In the genomic region with DNA sequence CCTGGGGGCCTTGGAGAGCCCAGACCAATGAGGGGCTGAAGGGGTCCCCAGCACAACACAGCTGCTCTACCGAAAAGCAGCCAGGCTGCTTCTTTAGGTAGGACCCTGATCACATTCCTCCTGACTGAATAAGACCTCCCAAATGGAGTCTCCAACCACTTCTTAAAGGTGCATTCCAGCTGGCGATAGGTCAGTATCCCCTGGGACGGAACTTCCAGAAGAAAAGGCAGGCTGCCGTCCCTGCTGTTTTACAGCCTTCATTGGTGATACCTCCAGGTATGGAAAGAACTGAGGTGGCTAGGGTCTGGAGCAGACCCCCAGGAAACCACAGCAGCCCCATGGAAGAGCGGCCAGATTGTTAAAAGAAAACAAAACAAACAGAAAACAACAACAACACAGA, we compare ENCODE assay signal across 31 cellular contexts.
"Had no signal": no experiment of that assay in that cellular context is flagged by ENCODE, and none has a peak within 500 bp of the region (broad histone marks: within the 10 kb centered on the region; RNA-seq: fewer than 3 reads in every experiment).

No MANE protein-coding gene starts in this region.

- H3K27me3 Mint-ChIP-seq: activated CD8-positive, alpha-beta T cell treated with anti-CD3 and anti-CD28 coated beads for 36 hours; activated naive CD4-positive, alpha-beta T cell treated with anti-CD3 and anti-CD28 coated beads, Interleukin-2, amount 50 U/mL, for 24 hours; activated naive CD8-positive, alpha-beta T cell treated with anti-CD3 and anti-CD28 coated beads for 36 hours; activated naive CD8-positive, alpha-beta T cell treated with anti-CD3 and anti-CD28 coated beads, Interleukin-2, amount 50 U/mL, for 24 hours; central memory CD8-positive, alpha-beta T cell; dendritic cell treated with granulocyte-macrophage colony-stimulating factor and Interleukin-4, amounts not matched to agents 40 ng/mL and 50 ng/mL, for 4 days; T-helper 17 cell had no signal

- ATAC-seq: activated CD4-positive, CD25-positive, alpha-beta regulatory T cell treated with anti-CD3 and anti-CD28 coated beads, Interleukin-2, amount 50 U/mL, for 24 hours; activated CD8-positive, alpha-beta T cell treated with anti-CD3 and anti-CD28 coated beads for 36 hours; activated naive CD8-positive, alpha-beta T cell treated with anti-CD3 and anti-CD28 coated beads, Interleukin-2, amount 50 U/mL, for 24 hours; activated T-cell treated with anti-CD3 and anti-CD28 coated beads, Interleukin-2, amount 50 U/mL, for 4 hours; esophagus mucosa; gastrocnemius medialis; T-helper 17 cell had no signal

- H3K4me3 ChIP-seq: adrenal gland, colonic mucosa, dorsolateral prefrontal cortex, gastrocnemius medialis had no signal

- H3K9me3 ChIP-seq: adrenal gland, colonic mucosa, gastrocnemius medialis had no signal

- H3K4me1 ChIP-seq: adrenal gland, colonic mucosa, gastrocnemius medialis had no signal

- DNase-seq: activated B cell treated with CpG ODN at 0.5 μM for 24 hours; activated CD4-positive, alpha-beta T cell treated with anti-CD3 and anti-CD28 coated beads for 48 hours; activated CD4-positive, alpha-beta T cell treated with anti-CD3 and anti-CD28 coated beads, Interleukin-2, amount 50 U/mL, for 1 hour; activated CD4-positive, alpha-beta T cell treated with anti-CD3 and anti-CD28 coated beads, Interleukin-2, amount 50 U/mL, for 48 hours; activated CD8-positive, alpha-beta memory T cell treated with anti-CD3 and anti-CD28 coated beads for 24 hours; activated CD8-positive, alpha-beta T cell treated with anti-CD3 and anti-CD28 coated beads for 36 hours; activated effector memory CD4-positive, alpha-beta T cell treated with anti-CD3 and anti-CD28 coated beads, Interleukin-2, amount 50 U/mL, for 16 hours; activated naive CD4-positive, alpha-beta T cell treated with anti-CD3 and anti-CD28 coated beads for 36 hours; activated naive CD8-positive, alpha-beta T cell treated with anti-CD3 and anti-CD28 coated beads for 36 hours; activated naive CD8-positive, alpha-beta T cell treated with anti-CD3 and anti-CD28 coated beads, Interleukin-2, amount 50 U/mL, for 24 hours; activated T-cell treated with anti-CD3 and anti-CD28 coated beads, Interleukin-2, amount 50 U/mL, for 4 hours; adrenal gland; amygdala; aorta; colonic mucosa; dorsolateral prefrontal cortex; effector memory CD4-positive, alpha-beta T cell; gastrocnemius medialis; glutamatergic neuron; T-helper 1 cell; T-helper 17 cell; WERI-Rb-1 had no signal

- H3K36me3 ChIP-seq: adrenal gland, brain microvascular endothelial cell, colonic mucosa, gastrocnemius medialis, WERI-Rb-1 had no signal

- H3K27ac ChIP-seq: adrenal gland, brain microvascular endothelial cell, colonic mucosa, dorsolateral prefrontal cortex, gastrocnemius medialis, WERI-Rb-1 had no signal

- H3K27me3 ChIP-seq: adrenal gland, brain microvascular endothelial cell, colonic mucosa, dorsolateral prefrontal cortex, gastrocnemius medialis had no signal

- H3K4me1 Mint-ChIP-seq: activated B cell treated with CpG ODN at 0.5 μM for 24 hours; activated naive CD8-positive, alpha-beta T cell treated with anti-CD3 and anti-CD28 coated beads for 36 hours; endodermal cell; T-helper 17 cell had no signal

- H3K4me3 Mint-ChIP-seq: activated B cell treated with CpG ODN at 0.5 μM for 24 hours; activated CD8-positive, alpha-beta T cell treated with anti-CD3 and anti-CD28 coated beads for 36 hours; activated naive CD4-positive, alpha-beta T cell treated with anti-CD3 and anti-CD28 coated beads for 36 hours; activated naive CD4-positive, alpha-beta T cell treated with anti-CD3 and anti-CD28 coated beads, Interleukin-2, amount 50 U/mL, for 24 hours; activated naive CD8-positive, alpha-beta T cell treated with anti-CD3 and anti-CD28 coated beads for 36 hours; activated naive CD8-positive, alpha-beta T cell treated with anti-CD3 and anti-CD28 coated beads, Interleukin-2, amount 50 U/mL, for 24 hours; activated T-cell treated with anti-CD3 and anti-CD28 coated beads, Interleukin-2, amount 50 U/mL, for 4 hours; central memory CD8-positive, alpha-beta T cell; dendritic cell treated with granulocyte-macrophage colony-stimulating factor and Interleukin-4, amounts not matched to agents 40 ng/mL and 50 ng/mL, for 4 days; endodermal cell; T-helper 17 cell; T-helper 2 cell treated with Interferon-gamma antibody and Interleukin-4, amounts not matched to agents 5 μg/mL and 100 μg/mL, for 36 hours had no signal

- H3K27ac Mint-ChIP-seq: activated B cell treated with CpG ODN at 0.5 μM for 24 hours; activated CD8-positive, alpha-beta T cell treated with anti-CD3 and anti-CD28 coated beads for 36 hours; activated naive CD4-positive, alpha-beta T cell treated with anti-CD3 and anti-CD28 coated beads for 36 hours; activated naive CD4-positive, alpha-beta T cell treated with anti-CD3 and anti-CD28 coated beads, Interleukin-2, amount 50 U/mL, for 24 hours; activated naive CD8-positive, alpha-beta T cell treated with anti-CD3 and anti-CD28 coated beads for 36 hours; activated naive CD8-positive, alpha-beta T cell treated with anti-CD3 and anti-CD28 coated beads, Interleukin-2, amount 50 U/mL, for 24 hours; activated T-helper 2 cell treated with anti-CD3 and anti-CD28 coated beads, Interferon-gamma antibody, Interleukin-2, Interleukin-4, amounts not matched to agents 10 μg/mL and 5 μg/mL and 100 μg/mL, durations not matched to agents 14 hours and 24 hours and 36 hours; dendritic cell treated with granulocyte-macrophage colony-stimulating factor and Interleukin-4, amounts not matched to agents 40 ng/mL and 50 ng/mL, for 4 days; endodermal cell; T-helper 17 cell; T-helper 2 cell treated with Interferon-gamma antibody and Interleukin-4, amounts not matched to agents 5 μg/mL and 100 μg/mL, for 36 hours had no signal
